Comparison of ENCODE assay signal across 8 cellular contexts in genomic region chr4:108118505-108118904, GRCh38. TPM values are rescaled to one million over a fixed set of nuclear protein-coding genes. Genes with fewer than 3 reads are reported as not detected.
A peak's percentile ranks its signal among the peaks of the same experiment; 100 is the strongest.
DNase-seq lines count a peak whose midpoint lies in the region; ATAC-seq and TF ChIP-seq lines count a peak whose summit lies in the region.

No MANE protein-coding gene starts in this region.

- no peaks in the 10 kb centered on the region for H3K9me3 Mint-ChIP-seq in natural killer cell

- peak overlapping the region; percentile 11 for H3K4me3 Mint-ChIP-seq in natural killer cell

- no peaks in the 10 kb centered on the region for H3K36me3 Mint-ChIP-seq in natural killer cell

- H3K4me1 ChIP-seq in colonic mucosa, result no peaks in the 10 kb centered on the region

- no peaks in the 10 kb centered on the region for H3K36me3 ChIP-seq in colonic mucosa

- intact Hi-C loops in natural killer cell (cut with micrococcal nuclease), result loop anchor here (5.0 kb wide), 1 partner anchor 54 kb away; no protein-coding TSS in a partner anchor
- intact Hi-C loops in colonic mucosa (cut with DNase I), result no loop called here

- peaks cover 59 to 63% of the 10 kb centered on the region in 2 donors for H3K4me1 Mint-ChIP-seq in natural killer cell

- no peaks in the 10 kb centered on the region for H3K27me3 Mint-ChIP-seq in natural killer cell (ENCODE audit: low read depth in 2 of 2)

- H3K9me3 ChIP-seq in colonic mucosa, result no peaks in the 10 kb centered on the region

- H3K27ac ChIP-seq in colonic mucosa, result no peak overlapping the region

- H3K27ac Mint-ChIP-seq in natural killer cell, result no peak overlapping the region

- no peaks in the 10 kb centered on the region for H3K27me3 ChIP-seq in colonic mucosa

- no peak overlapping the region for H3K4me3 ChIP-seq in colonic mucosa

- peak; percentile 81 for ATAC-seq in GM19452 (IDR thresholded peaks at IDR 0.05; ENCODE audit: unreplicated experiment)
- peak; percentile 95 for ATAC-seq in HG03354 (IDR thresholded peaks at IDR 0.05; ENCODE audit: poor library complexity, severe bottlenecking, unreplicated experiment)
- peak in 1 of 3 donors; percentile 19 for ATAC-seq in natural killer cell

- DNase-seq in ELR (ENCODE audit: low read depth) (peak; percentile 54), RKO (ENCODE audit: low spot score) (peak; percentile 6), natural killer cell (no peak), colonic mucosa (no peak), SKM-1 (lab: John Stamatoyannopoulos, UW; ENCODE audit: unreplicated experiment) (no peak), SW 1271 (lab: John Stamatoyannopoulos, UW) (no peak)

- TF ChIP-seq CTCF in natural killer cell (IDR thresholded peaks at IDR 0.05) (no peak), colonic mucosa (IDR thresholded peaks at IDR 0.05) (no peak)

- H3K9ac ChIP-seq in colonic mucosa (ENCODE audit: low read depth in 2 of 2, low read length in 2 of 2), result no peak overlapping the region

RNA-seq across cellular contexts. Expression of gene LEF1, which starts 50.2 kb away (rescaled TPM):
- total RNA-seq in natural killer cell (10 to 100 TPM; 18.7 to 39.8 (median 24.5) TPM), colonic mucosa (1 to 10 TPM; 2.1 to 3.4 TPM)

Comparison
In these comparisons a context has a peak if more than half of its experiments do, and no peak if none do; other contexts are left out.
1. DNase-seq: peak in ELR (single experiment) and RKO (single experiment); none in natural killer cell (single experiment), colonic mucosa (single experiment), SKM-1 (single experiment) and SW 1271 (0 of 2).
2. RNA of gene LEF1, which starts 50.2 kb away (total RNA-seq): 18.7 to 39.8 TPM in natural killer cell; 2.1 to 3.4 TPM in colonic mucosa; every median in the first group is over 4 times any median in the second.